ENCODE assay signal across 26 cellular contexts in the genomic region with DNA sequence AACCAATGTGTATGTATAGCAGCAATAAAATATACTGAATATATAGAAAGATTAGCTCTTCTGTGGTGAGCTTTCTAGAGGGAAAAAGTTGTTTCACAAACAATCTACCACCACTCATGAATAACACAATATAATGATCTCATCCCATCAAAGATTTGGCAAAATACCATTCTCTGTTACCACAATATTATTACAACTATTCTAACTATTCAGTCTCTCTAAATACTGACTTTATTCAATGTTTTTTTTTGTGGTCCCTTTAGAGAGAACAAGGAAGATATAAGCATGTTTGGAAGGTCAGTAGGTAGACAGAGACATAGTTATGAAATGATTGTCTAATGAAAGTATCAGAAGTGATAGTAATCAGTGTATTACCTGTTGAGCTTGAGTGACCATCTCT. TPM values are rescaled to one million over a fixed set of nuclear protein-coding genes. Genes with fewer than 3 reads are reported as not detected.
DNase-seq lines count a peak whose midpoint lies in the region; ATAC-seq, FAIRE-seq and TF ChIP-seq lines count a peak whose summit lies in the region.
"Had no signal": no experiment of that assay in that cellular context is flagged by ENCODE, and none has a peak within 500 bp of the region (broad histone marks: within the 10 kb centered on the region; RNA-seq: fewer than 3 reads in every experiment).

No MANE protein-coding gene starts in this region.

- H3K9me3 ChIP-seq in osteoblast (ENCODE audit: low read depth, low read length) (no peaks in the 10 kb centered on the region), left ventricle myocardium inferior (replicated peaks) (no peaks in the 10 kb centered on the region)
- H3K9me3 ChIP-seq: adrenal gland, tibial artery had no signal

- peaks cover under 1% of the 10 kb centered on the region for H4K20me1 ChIP-seq in osteoblast (ENCODE audit: insufficient read depth, low read length)

- H2AFZ ChIP-seq in osteoblast (ENCODE audit: low read length) = no peak overlapping the region

- no peaks in the 10 kb centered on the region for H3K27me3 ChIP-seq in osteoblast (ENCODE audit: insufficient read depth, low read length)
- H3K27me3 ChIP-seq in left ventricle myocardium inferior (ENCODE audit: low read depth) = no peaks in the 10 kb centered on the region
- H3K27me3 ChIP-seq: adrenal gland, tibial artery had no signal

- TF ChIP-seq CTCF in D721Med (IDR thresholded peaks at IDR 0.05; ENCODE audit: insufficient read depth, missing control alignments) (no peak), choroid plexus epithelial cell (conservative IDR thresholded peaks at IDR 0.05; ENCODE audit: low read depth, low read length) (no peak), osteoblast (IDR thresholded peaks at IDR 0.05; ENCODE audit: extremely low read depth, low read depth, low read length) (no peak), left ventricle myocardium inferior (IDR thresholded peaks at IDR 0.05; ENCODE audit: borderline replicate concordance) (no peak)

- FAIRE-seq in D721Med (lab: Jason Lieb, UNC) = peak; percentile 46
- FAIRE-seq: islet of Langerhans, K562, small intestine had no signal

- no peak for DNase-seq in D721Med (ENCODE audit: insufficient read length, low spot score)
- DNase-seq in LHCN-M2 (ENCODE audit: low read depth) = peak; percentile 18
- peak; percentile 71 for DNase-seq in choroid plexus epithelial cell (ENCODE audit: low read depth)
- DNase-seq in osteoblast (ENCODE audit: insufficient read length, low spot score, missing footprints) = peak; percentile 76
- DNase-seq in left ventricle myocardium inferior = no peak
- no peak for DNase-seq in SHP77 (lab: John Stamatoyannopoulos, UW)
- DNase-seq: activated CD4-positive, CD25-positive, alpha-beta regulatory T cell; activated CD8-positive, alpha-beta memory T cell treated with anti-CD3 and anti-CD28 coated beads, Interleukin-2, amount 10 ng/mL, durations not matched to agents 7 days and 5 days; activated T-cell treated with anti-CD3 and anti-CD28 coated beads, Interleukin-2, amount 50 U/mL, for 48 hours; adrenal gland; endodermal cell; H9; midbrain; MM.1S; NCI-H2029; NCI-H526; small intestine; stimulated activated CD4-positive, alpha-beta T cell treated with anti-CD3 and anti-CD28 coated beads, Interleukin-1b, Interleukin-23, amount 100 ng/mL, for 48 hours; stimulated activated CD8-positive, alpha-beta memory T cell treated with anti-CD3 and anti-CD28 coated beads, Interleukin-4, amount 100 ng/mL, for 48 hours; tibial artery had no signal

- ATAC-seq in HG02759 (IDR thresholded peaks at IDR 0.05; ENCODE audit: unreplicated experiment) = no peak
- ATAC-seq: activated CD8-positive, alpha-beta memory T cell treated with anti-CD3 and anti-CD28 coated beads, Interleukin-2, amount 10 ng/mL, durations not matched to agents 7 days and 5 days; esophagus mucosa; K562; natural killer cell treated with Interleukin-12 subunit alpha and Interleukin-12 subunit beta and Interleukin-15 and Interleukin-18, amount 100 ng/mL, for 72 hours; Panc1 had no signal

- no peak overlapping the region for H3K4me2 ChIP-seq in osteoblast (ENCODE audit: insufficient read depth, low read length)

- H3K4me1 ChIP-seq in osteoblast (ENCODE audit: insufficient read depth, low read length) (peaks cover 19% of the 10 kb centered on the region), left ventricle myocardium inferior (peaks cover 23% of the 10 kb centered on the region)

- H3K4me3 ChIP-seq in choroid plexus epithelial cell (ENCODE audit: low read depth, low read length) = no peak overlapping the region
- no peak overlapping the region for H3K4me3 ChIP-seq in osteoblast (ENCODE audit: insufficient read depth, low read length)
- no peak overlapping the region for H3K4me3 ChIP-seq in left ventricle myocardium inferior
- H3K4me3 ChIP-seq: adrenal gland, K562, tibial artery had no signal

- peaks cover 33% of the 10 kb centered on the region for H3K79me2 ChIP-seq in osteoblast (ENCODE audit: insufficient read depth, low read length)

- peaks cover 21% of the 10 kb centered on the region for H3K36me3 ChIP-seq in osteoblast (ENCODE audit: insufficient read depth, low read length)
- H3K36me3 ChIP-seq in left ventricle myocardium inferior = peaks cover 62% of the 10 kb centered on the region

- H3K27ac ChIP-seq in osteoblast (ENCODE audit: low read depth, low read length) (no peak overlapping the region), left ventricle myocardium inferior (replicated peaks) (no peak overlapping the region)
- H3K27ac ChIP-seq: adrenal gland, tibial artery had no signal

- intact Hi-C loops in left ventricle myocardium inferior (cut with micrococcal nuclease) = no loop called here

RNA-seq across cellular contexts. Expression of gene CCDC90B, which starts 7.8 kb away (rescaled TPM):
- 86.2 and 97.6 TPM in 2 replicates for total RNA-seq in LHCN-M2 (2014; rRNA removed)
- polyA plus RNA-seq in LHCN-M2 (2012) = 63.1 TPM
- total RNA-seq in osteoblast = 60.8 and 63.6 TPM in 2 replicates
- total RNA-seq in left ventricle myocardium inferior = 24.0 TPM

Comparison
In these comparisons a context has a peak if more than half of its experiments do, and no peak if none do; other contexts are left out.
1. DNase-seq: peak in LHCN-M2 (single experiment), choroid plexus epithelial cell (single experiment) and osteoblast (single experiment); none in D721Med (single experiment), left ventricle myocardium inferior (single experiment) and SHP77 (0 of 2).